19 cellular contexts compared by ENCODE assay signal in the genomic region with DNA sequence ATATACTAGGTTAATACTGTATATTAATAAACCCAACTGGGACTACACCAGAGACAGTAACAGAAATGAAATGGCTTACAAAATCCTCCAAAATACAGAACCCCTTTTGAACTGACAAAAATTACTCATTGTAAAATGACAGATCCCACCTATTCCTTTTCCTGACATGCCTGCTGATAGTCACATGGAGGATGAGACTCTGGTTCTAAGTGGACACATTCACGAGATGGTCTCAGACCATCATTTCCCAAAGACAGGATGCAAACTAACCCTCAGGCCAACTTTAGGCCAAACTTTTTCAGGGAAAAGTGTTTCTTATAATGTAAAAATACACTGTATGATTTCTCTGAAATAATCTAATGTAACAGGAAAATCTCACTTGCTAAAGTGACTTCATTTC.
"Had no signal": no experiment of that assay in that cellular context is flagged by ENCODE, and none has a peak within 500 bp of the region (broad histone marks: within the 10 kb centered on the region; RNA-seq: fewer than 3 reads in every experiment).

No MANE protein-coding gene starts in this region.

- DNase-seq: effector CD4-positive, alpha-beta T cell; erythroblast; foreskin keratinocyte; heart left ventricle; left colon; left ventricle myocardium superior; naive thymus-derived CD4-positive, alpha-beta T cell; nephron progenitor cell; posterior cingulate gyrus; spleen; stimulated activated CD4-positive, alpha-beta T cell treated with anti-CD3 and anti-CD28 coated beads, Interleukin-2, amount 100 ng/mL, for 24 hours; stimulated activated naive CD4-positive, alpha-beta T cell; stomach; trophoblast cell had no signal

- H3K9me3 ChIP-seq: heart left ventricle, spleen, stomach, thoracic aorta had no signal

- ATAC-seq: foreskin keratinocyte; heart left ventricle; left colon; left ventricle myocardium superior; naive thymus-derived CD4-positive, alpha-beta T cell; sciatic nerve had no signal

- H3K27me3 Mint-ChIP-seq: naive thymus-derived CD4-positive, alpha-beta T cell had no signal

- H3K27ac Mint-ChIP-seq: endodermal cell; naive thymus-derived CD4-positive, alpha-beta T cell; nephron progenitor cell had no signal

- H3K4me1 Mint-ChIP-seq: endodermal cell had no signal

- H3K27ac ChIP-seq: coronary artery, foreskin keratinocyte, heart left ventricle, stomach, thoracic aorta had no signal

- H3K36me3 ChIP-seq: thoracic aorta had no signal

- H3K27me3 ChIP-seq: foreskin keratinocyte, heart left ventricle, spleen, stomach had no signal

- H3K4me3 ChIP-seq: coronary artery, heart left ventricle, spleen, stomach, thoracic aorta had no signal

- H3K4me3 Mint-ChIP-seq: endodermal cell; naive thymus-derived CD4-positive, alpha-beta T cell; nephron progenitor cell had no signal

- FAIRE-seq: endothelial cell of umbilical vein had no signal

- H3K9me3 Mint-ChIP-seq: endodermal cell; naive thymus-derived CD4-positive, alpha-beta T cell; nephron progenitor cell had no signal
